8 cellular contexts compared by ENCODE assay signal in genomic region chr13:109074853-109075252, GRCh38.
"Had no signal": no experiment of that assay in that cellular context is flagged by ENCODE, and none has a peak within 500 bp of the region (broad histone marks: within the 10 kb centered on the region; RNA-seq: fewer than 3 reads in every experiment).

No MANE protein-coding gene starts in this region.

- ATAC-seq: GM12878 had no signal

- H3K4me3 ChIP-seq: GM12878 had no signal

- FAIRE-seq: G401.6, GM12878, GM12891, GM12892, GM18507, GM19239 had no signal

- DNase-seq: GDM1, GF-D8 had no signal
